ENCODE assay signal across 23 cellular contexts in the genomic region with DNA sequence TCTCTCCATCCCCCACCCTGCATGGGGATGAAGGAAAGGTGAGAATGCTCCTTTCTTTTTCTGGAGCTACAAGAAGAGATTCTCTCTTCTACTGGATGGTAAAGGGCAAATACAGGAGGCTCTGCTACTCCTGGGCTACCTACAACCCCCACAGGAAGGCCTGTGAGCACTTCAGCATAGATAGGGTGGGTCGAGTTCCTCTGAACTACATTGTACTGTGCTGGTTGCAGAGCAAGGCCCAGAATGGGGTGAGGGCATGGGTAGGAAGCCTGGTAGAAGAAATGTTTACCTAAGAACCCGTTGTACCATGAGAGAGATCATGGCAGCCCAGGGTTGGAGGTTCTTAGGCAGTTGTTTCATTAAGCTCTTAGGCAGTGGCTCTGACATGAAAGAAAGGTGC.
DNase-seq lines count a peak whose midpoint lies in the region; ATAC-seq, FAIRE-seq and TF ChIP-seq lines count a peak whose summit lies in the region.
"Had no signal": no experiment of that assay in that cellular context is flagged by ENCODE, and none has a peak within 500 bp of the region (broad histone marks: within the 10 kb centered on the region; RNA-seq: fewer than 3 reads in every experiment).

No MANE protein-coding gene starts in this region.

- H3K27me3 ChIP-seq in thymus (ENCODE audit: control insufficient read depth, insufficient read depth) (no peaks in the 10 kb centered on the region), HepG2 (ENCODE audit: control insufficient read depth in 1 of 2, insufficient read depth in 2 of 2, low read length in 2 of 2) (no peaks in the 10 kb centered on the region)
- H3K27me3 ChIP-seq: thyroid gland had no signal

- WGBS in thymus = 16% methylated on average over 2 of the region's 2 CpGs
- no CpG with 5 or more reads among the region's 2 CpGs for WGBS in HepG2 (ENCODE audit: low lambda C conversion rate)

- no peaks in the 10 kb centered on the region for H3K79me2 ChIP-seq in HepG2 (ENCODE audit: insufficient read depth, low read length)

- in situ Hi-C loops in HepG2 (cut with HindIII; ENCODE audit: extremely low pct_ligation_motif_present, low pct_unique_long_range_greater_than_20kb) = no loop called here

- no TSS peak for BruUV-seq in HepG2 (replicated peaks; lab: Mats Ljungman, UMichigan)

- no peak overlapping the region for H3K4me3 ChIP-seq in thymus (ENCODE audit: low read length)
- H3K4me3 ChIP-seq in HepG2 (replicated peaks in 1 of 3; ENCODE audit: insufficient read depth in 1 of 3, low read depth in 2 of 3, low read length in 3 of 3) = no peak overlapping the region
- H3K4me3 ChIP-seq: breast epithelium, lower lobe of right lung, skin epidermis, thyroid gland had no signal

- peaks cover 2% of the 10 kb centered on the region for H3K9me3 Mint-ChIP-seq in activated naive CD4-positive, alpha-beta T cell treated with anti-CD3 and anti-CD28 coated beads, Interleukin-2, amount 10 ng/mL, durations not matched to agents 7 days and 5 days
- H3K9me3 Mint-ChIP-seq in activated naive CD8-positive, alpha-beta T cell treated with anti-CD3 and anti-CD28 coated beads, Interleukin-2, amount 50 U/mL, for 24 hours = peaks cover 10% of the 10 kb centered on the region

- POLR2A ChIA-PET in HepG2 (lab: Yijun Ruan, JAX) = no interaction called here

- H3K27ac ChIP-seq in thymus (ENCODE audit: low read depth) = peak overlapping the region; percentile 77
- no peak overlapping the region for H3K27ac ChIP-seq in HepG2 (ENCODE audit: extremely low read length, insufficient read depth, low read length)
- H3K27ac ChIP-seq: breast epithelium, HL-60, lower lobe of right lung, thyroid gland, VCaP had no signal

- H3K9me3 ChIP-seq in thymus (ENCODE audit: control insufficient read depth) (no peaks in the 10 kb centered on the region), HepG2 (ENCODE audit: low read length) (no peaks in the 10 kb centered on the region)
- H3K9me3 ChIP-seq: breast epithelium, lower lobe of right lung, thyroid gland had no signal

- H4K20me1 ChIP-seq in HepG2 (ENCODE audit: insufficient read depth, low read length) = no peaks in the 10 kb centered on the region

- H3K27me3 Mint-ChIP-seq in activated naive CD4-positive, alpha-beta T cell treated with anti-CD3 and anti-CD28 coated beads, Interleukin-2, amount 10 ng/mL, durations not matched to agents 7 days and 5 days = no peaks in the 10 kb centered on the region
- H3K27me3 Mint-ChIP-seq in activated naive CD8-positive, alpha-beta T cell treated with anti-CD3 and anti-CD28 coated beads, Interleukin-2, amount 50 U/mL, for 24 hours = no peaks in the 10 kb centered on the region

- TF ChIP-seq EP300 in HepG2 (IDR thresholded peaks at IDR 0.05; ENCODE audit: low read depth in 2 of 2, low read length in 2 of 2) (no peak), HepG2 (CRISPR knock-in tag; IDR thresholded peaks at IDR 0.05; ENCODE audit: borderline replicate concordance) (no peak)

- H3K4me2 ChIP-seq in HepG2 (ENCODE audit: low read depth, low read length) = no peak overlapping the region

- no peak for DNase-seq in activated naive CD4-positive, alpha-beta T cell treated with anti-CD3 and anti-CD28 coated beads, Interleukin-2, amount 10 ng/mL, durations not matched to agents 7 days and 5 days
- no peak for DNase-seq in activated naive CD4-positive, alpha-beta T cell treated with Interleukin-2 at 50 U/mL for 16 hours
- DNase-seq in NCI-H510A treated with DMSO at 0.1 percent for 48 hours (lab: John Stamatoyannopoulos, UW) (peak; percentile 28), dermis blood vessel endothelial cell (no peak), HepG2 (ENCODE audit: low spot score) (no peak)
- no peak for DNase-seq in activated naive CD8-positive, alpha-beta T cell treated with anti-CD3 and anti-CD28 coated beads, Interleukin-2, amount 50 U/mL, for 24 hours
- DNase-seq: amniotic stem cell; cortex of kidney; kidney; lower lobe of right lung; NCI-H1417; NCI-H526; stimulated activated CD4-positive, alpha-beta T cell treated with anti-CD3 and anti-CD28 coated beads, Interleukin-1b, Interleukin-23, amount 100 ng/mL, for 48 hours; thyroid gland had no signal

- H3K36me3 Mint-ChIP-seq in activated naive CD4-positive, alpha-beta T cell treated with anti-CD3 and anti-CD28 coated beads, Interleukin-2, amount 10 ng/mL, durations not matched to agents 7 days and 5 days = peaks cover 13% of the 10 kb centered on the region
- H3K36me3 Mint-ChIP-seq in activated naive CD8-positive, alpha-beta T cell treated with anti-CD3 and anti-CD28 coated beads, Interleukin-2, amount 50 U/mL, for 24 hours (ENCODE audit: low read depth) = peaks cover 75% of the 10 kb centered on the region
- H3K36me3 Mint-ChIP-seq: stimulated activated memory B cell treated with anti-CD40 and anti-IgM and Interleukin-4, amounts not matched to agents 10 μg/mL and 1 μg/mL and 100 μg/mL, for 72 hours had no signal

- CTCF ChIA-PET in activated naive CD4-positive, alpha-beta T cell treated with anti-CD3 and anti-CD28 coated beads, Interleukin-2, amount 10 ng/mL, durations not matched to agents 7 days and 5 days (lab: Charles Lee) = interaction anchor here (0.6 kb wide), 1 partner anchor 27 kb away, joined by 3 read pairs; no protein-coding TSS in a partner anchor
- CTCF ChIA-PET in HepG2 (lab: Yijun Ruan, JAX; ENCODE audit: low intra/inter-chr PET ratio, low total read pairs) = no interaction called here

- FAIRE-seq in HepG2 (lab: Jason Lieb, UNC) = no peak
- FAIRE-seq: endometrium, GM12892, kidney had no signal

- intact Hi-C loops in HepG2 (cut with micrococcal nuclease; ENCODE audit: unreplicated experiment) = no loop called here

- H3K27ac Mint-ChIP-seq in activated naive CD4-positive, alpha-beta T cell treated with anti-CD3 and anti-CD28 coated beads, Interleukin-2, amount 10 ng/mL, durations not matched to agents 7 days and 5 days = peak overlapping the region; percentile 83
- H3K27ac Mint-ChIP-seq in activated naive CD8-positive, alpha-beta T cell treated with anti-CD3 and anti-CD28 coated beads, Interleukin-2, amount 50 U/mL, for 24 hours = peak overlapping the region; percentile 99

- no peak overlapping the region for H3K9ac ChIP-seq in HepG2 (ENCODE audit: insufficient read depth, low read depth, low read length)

- H2AFZ ChIP-seq in HepG2 (ENCODE audit: low read length) = no peak overlapping the region

- H3K4me1 ChIP-seq in thymus (ENCODE audit: control insufficient read depth, insufficient read depth, low read length) (peaks cover 22% of the 10 kb centered on the region), HepG2 (ENCODE audit: insufficient read depth, low read length) (no peaks in the 10 kb centered on the region)
- H3K4me1 ChIP-seq: breast epithelium, lower lobe of right lung had no signal

- H3K36me3 ChIP-seq in thymus (ENCODE audit: control insufficient read depth, insufficient read depth) (no peaks in the 10 kb centered on the region), HepG2 (replicated peaks in 1 of 2; ENCODE audit: control insufficient read depth in 1 of 2, insufficient read depth in 2 of 2, low read length in 2 of 2) (no peaks in the 10 kb centered on the region)
- H3K36me3 ChIP-seq: breast epithelium, lower lobe of right lung, thyroid gland had no signal

- no peak for TF ChIP-seq POLR2A in HepG2 (IDR thresholded peaks at IDR 0.05; ENCODE audit: insufficient read depth in 1 of 2, low read depth in 2 of 2, low read length in 2 of 2)

- ATAC-seq in activated naive CD8-positive, alpha-beta T cell treated with anti-CD3 and anti-CD28 coated beads, Interleukin-2, amount 50 U/mL, for 24 hours = no peak
- ATAC-seq in HG02884 (IDR thresholded peaks at IDR 0.05; ENCODE audit: unreplicated experiment) (no peak), HepG2 (no peak)
- ATAC-seq: lower lobe of right lung; stimulated activated memory B cell treated with anti-CD40 and anti-IgM and Interleukin-4, amounts not matched to agents 10 μg/mL and 1 μg/mL and 100 μg/mL, for 72 hours had no signal

- no peak for TF ChIP-seq CTCF in HepG2 (CRISPR knock-in tag; IDR thresholded peaks at IDR 0.05)

- no peak overlapping the region for H3K4me3 Mint-ChIP-seq in activated naive CD4-positive, alpha-beta T cell treated with anti-CD3 and anti-CD28 coated beads, Interleukin-2, amount 10 ng/mL, durations not matched to agents 7 days and 5 days
- no peak overlapping the region for H3K4me3 Mint-ChIP-seq in activated naive CD8-positive, alpha-beta T cell treated with anti-CD3 and anti-CD28 coated beads, Interleukin-2, amount 50 U/mL, for 24 hours
- H3K4me3 Mint-ChIP-seq: stimulated activated memory B cell treated with anti-CD40 and anti-IgM and Interleukin-4, amounts not matched to agents 10 μg/mL and 1 μg/mL and 100 μg/mL, for 72 hours had no signal

- peaks cover 47% of the 10 kb centered on the region for H3K4me1 Mint-ChIP-seq in activated naive CD4-positive, alpha-beta T cell treated with anti-CD3 and anti-CD28 coated beads, Interleukin-2, amount 10 ng/mL, durations not matched to agents 7 days and 5 days
- peaks cover 85% of the 10 kb centered on the region for H3K4me1 Mint-ChIP-seq in activated naive CD8-positive, alpha-beta T cell treated with anti-CD3 and anti-CD28 coated beads, Interleukin-2, amount 50 U/mL, for 24 hours

- no peak for TF ChIP-seq RAD21 in HepG2 (CRISPR knock-in tag; IDR thresholded peaks at IDR 0.05)

TF ChIP-seq in HepG2, 621 proteins besides CTCF, POLR2A, EP300 and RAD21 (continues in another document):
- TF ChIP-seq ZNF10 (CRISPR knock-in tag; IDR thresholded peaks at IDR 0.05; ENCODE audit: borderline replicate concordance, low read depth) (no peak), TEAD2 (CRISPR knock-in tag; IDR thresholded peaks at IDR 0.05) (no peak), ZNF790 (CRISPR knock-in tag; IDR thresholded peaks at IDR 0.05; ENCODE audit: borderline replicate concordance) (no peak), HOXA5 (CRISPR knock-in tag; IDR thresholded peaks at IDR 0.05) (no peak), GTF3A (CRISPR knock-in tag; conservative IDR thresholded peaks at IDR 0.05) (no peak)
- TF ChIP-seq, protein P1, sequence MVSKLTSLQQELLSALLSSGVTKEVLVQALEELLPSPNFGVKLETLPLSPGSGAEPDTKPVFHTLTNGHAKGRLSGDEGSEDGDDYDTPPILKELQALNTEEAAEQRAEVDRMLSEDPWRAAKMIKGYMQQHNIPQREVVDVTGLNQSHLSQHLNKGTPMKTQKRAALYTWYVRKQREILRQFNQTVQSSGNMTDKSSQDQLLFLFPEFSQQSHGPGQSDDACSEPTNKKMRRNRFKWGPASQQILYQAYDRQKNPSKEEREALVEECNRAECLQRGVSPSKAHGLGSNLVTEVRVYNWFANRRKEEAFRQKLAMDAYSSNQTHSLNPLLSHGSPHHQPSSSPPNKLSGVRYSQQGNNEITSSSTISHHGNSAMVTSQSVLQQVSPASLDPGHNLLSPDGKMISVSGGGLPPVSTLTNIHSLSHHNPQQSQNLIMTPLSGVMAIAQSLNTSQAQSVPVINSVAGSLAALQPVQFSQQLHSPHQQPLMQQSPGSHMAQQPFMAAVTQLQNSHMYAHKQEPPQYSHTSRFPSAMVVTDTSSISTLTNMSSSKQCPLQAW (CRISPR knock-in tag; IDR thresholded peaks at IDR 0.05) = no peak
